Comparison of ENCODE assay signal across 11 cellular contexts in genomic region chr20:18739785-18740184, GRCh38.
A peak's percentile ranks its signal among the peaks of the same experiment; 100 is the strongest.
DNase-seq lines count a peak whose midpoint lies in the region; ATAC-seq and TF ChIP-seq lines count a peak whose summit lies in the region.
"Had no signal": no experiment of that assay in that cellular context is flagged by ENCODE, and none has a peak within 500 bp of the region (broad histone marks: within the 10 kb centered on the region; RNA-seq: fewer than 3 reads in every experiment).

No MANE protein-coding gene starts in this region.

- H2AFZ ChIP-seq in neuronal stem cell (ENCODE audit: low read length) = no peak overlapping the region

- no peak overlapping the region for H2BK12ac ChIP-seq in neuronal stem cell (ENCODE audit: low read length)

- intact Hi-C loops in activated naive CD4-positive, alpha-beta T cell treated with anti-CD3 and anti-CD28 coated beads for 36 hours (cut with micrococcal nuclease) = no loop called here
- intact Hi-C loops in ascending aorta (cut with DNase I) = no loop called here

- H3K23ac ChIP-seq in neuronal stem cell (ENCODE audit: low read depth, low read length, poor library complexity) = no peak overlapping the region

- H3K4me3 Mint-ChIP-seq in activated naive CD4-positive, alpha-beta T cell treated with anti-CD3 and anti-CD28 coated beads for 36 hours = no peak overlapping the region
- H3K4me3 Mint-ChIP-seq: activated naive CD8-positive, alpha-beta T cell treated with anti-CD3 and anti-CD28 coated beads, Interleukin-2, amount 10 ng/mL, durations not matched to agents 7 days and 5 days had no signal

- no peak overlapping the region for H3K4ac ChIP-seq in neuronal stem cell (ENCODE audit: low read length)

- H3K4me1 ChIP-seq in neuronal stem cell (ENCODE audit: control insufficient read depth in 2 of 2, insufficient read depth in 1 of 2, low read depth in 1 of 2, low read length in 2 of 2) (peaks cover 2 to 7% of the 10 kb centered on the region in 2 donors), ascending aorta (peaks cover 0 to 6% of the 10 kb centered on the region in 2 donors)
- H3K4me1 ChIP-seq: Caco-2 had no signal

- H2BK120ac ChIP-seq in neuronal stem cell (ENCODE audit: low read depth, low read length) = no peak overlapping the region

- no peak overlapping the region for H2AK5ac ChIP-seq in neuronal stem cell (ENCODE audit: low read depth, low read length)

- peak; percentile 74 for DNase-seq in DMS 273 (lab: John Stamatoyannopoulos, UW; ENCODE audit: unreplicated experiment)
- peak; percentile 64 for DNase-seq in OCI-M1 (lab: John Stamatoyannopoulos, UW)
- peak; percentile 62 for DNase-seq in fibroblast of the conjunctiva (ENCODE audit: low read depth)
- peak; percentile 6 for DNase-seq in neuronal stem cell (ENCODE audit: low spot score)
- no peak for DNase-seq in activated naive CD4-positive, alpha-beta T cell treated with anti-CD3 and anti-CD28 coated beads for 36 hours
- DNase-seq in ascending aorta (ENCODE audit: low spot score in 2 of 2) = no peak
- DNase-seq: activated naive CD8-positive, alpha-beta T cell treated with anti-CD3 and anti-CD28 coated beads, Interleukin-2, amount 10 ng/mL, durations not matched to agents 7 days and 5 days; Caco-2; NCI-H345 had no signal

- CTCF ChIA-PET in activated naive CD4-positive, alpha-beta T cell treated with anti-CD3 and anti-CD28 coated beads for 36 hours (lab: Charles Lee) = no interaction called here

- TF ChIP-seq CTCF in ascending aorta (IDR thresholded peaks at IDR 0.05) = no peak

- H3K14ac ChIP-seq in neuronal stem cell (ENCODE audit: low read length) = no peak overlapping the region

- H3K9ac ChIP-seq in neuronal stem cell (ENCODE audit: low read depth, low read length, poor library complexity) = no peak overlapping the region

- peaks cover 0 to under 1% of the 10 kb centered on the region in 2 donors for H3K9me3 ChIP-seq in neuronal stem cell (replicated peaks in 1 of 2; ENCODE audit: control insufficient read depth in 2 of 2, insufficient read depth in 1 of 2, low read depth in 1 of 2, low read length in 2 of 2)
- no peaks in the 10 kb centered on the region for H3K9me3 ChIP-seq in ascending aorta
- H3K9me3 ChIP-seq: Caco-2 had no signal

- no CpG with 5 or more reads among the region's 5 CpGs for WGBS in neuronal stem cell (ENCODE audit: extremely low coverage in 2 of 2, insufficient read length in 2 of 2, insufficient replicate concordance in 1 of 2), 2 donors

- no peaks in the 10 kb centered on the region for H3K27me3 Mint-ChIP-seq in activated naive CD4-positive, alpha-beta T cell treated with anti-CD3 and anti-CD28 coated beads for 36 hours (ENCODE audit: low read depth)
- H3K27me3 Mint-ChIP-seq: activated naive CD8-positive, alpha-beta T cell treated with anti-CD3 and anti-CD28 coated beads, Interleukin-2, amount 10 ng/mL, durations not matched to agents 7 days and 5 days had no signal

- H3K27ac Mint-ChIP-seq in activated naive CD4-positive, alpha-beta T cell treated with anti-CD3 and anti-CD28 coated beads for 36 hours = no peak overlapping the region
- H3K27ac Mint-ChIP-seq: activated naive CD8-positive, alpha-beta T cell treated with anti-CD3 and anti-CD28 coated beads, Interleukin-2, amount 10 ng/mL, durations not matched to agents 7 days and 5 days had no signal

- H3K36me3 ChIP-seq in neuronal stem cell (replicated peaks in 1 of 2; ENCODE audit: control insufficient read depth in 2 of 2, insufficient read depth in 2 of 2, low read length in 2 of 2) (peaks cover 0 to 6% of the 10 kb centered on the region in 2 donors), ascending aorta (peaks cover 5 to 10% of the 10 kb centered on the region in 2 donors)

- no peak for ATAC-seq in GM21737 (IDR thresholded peaks at IDR 0.05; ENCODE audit: unreplicated experiment)
- no peak for ATAC-seq in GM21390 (IDR thresholded peaks at IDR 0.05; ENCODE audit: unreplicated experiment)

- H3K36me3 Mint-ChIP-seq in activated naive CD4-positive, alpha-beta T cell treated with anti-CD3 and anti-CD28 coated beads for 36 hours (ENCODE audit: low read depth) = peaks cover 10% of the 10 kb centered on the region
- H3K36me3 Mint-ChIP-seq: activated naive CD8-positive, alpha-beta T cell treated with anti-CD3 and anti-CD28 coated beads, Interleukin-2, amount 10 ng/mL, durations not matched to agents 7 days and 5 days had no signal

- no peak overlapping the region for H2BK15ac ChIP-seq in neuronal stem cell (ENCODE audit: low read length)

- H4K8ac ChIP-seq in neuronal stem cell (ENCODE audit: low read depth, low read length) = no peak overlapping the region

- H3K27me3 ChIP-seq in neuronal stem cell (ENCODE audit: control insufficient read depth in 3 of 3, insufficient read depth in 3 of 3, low read depth in 1 of 3, low read length in 3 of 3) (no peaks in the 10 kb centered on the region), ascending aorta (no peaks in the 10 kb centered on the region)

- H2BK5ac ChIP-seq in neuronal stem cell (ENCODE audit: low read length) = no peak overlapping the region

- H3K4me1 Mint-ChIP-seq in activated naive CD4-positive, alpha-beta T cell treated with anti-CD3 and anti-CD28 coated beads for 36 hours (ENCODE audit: low read depth) = peaks cover 12% of the 10 kb centered on the region
- H3K4me1 Mint-ChIP-seq: activated naive CD8-positive, alpha-beta T cell treated with anti-CD3 and anti-CD28 coated beads, Interleukin-2, amount 10 ng/mL, durations not matched to agents 7 days and 5 days had no signal

- no peaks in the 10 kb centered on the region for H3K79me1 ChIP-seq in neuronal stem cell (ENCODE audit: low read depth, low read length)

- H3K4me3 ChIP-seq in neuronal stem cell (ENCODE audit: low read length in 2 of 2) (no peak overlapping the region), ascending aorta (no peak overlapping the region)

- no peak overlapping the region for H3K27ac ChIP-seq in neuronal stem cell (replicated peaks; ENCODE audit: low read length)
- H3K27ac ChIP-seq in ascending aorta = peak overlapping the region in 1 of 2 donors; percentile 22

- no peaks in the 10 kb centered on the region for H3K9me3 Mint-ChIP-seq in activated naive CD4-positive, alpha-beta T cell treated with anti-CD3 and anti-CD28 coated beads for 36 hours
- H3K9me3 Mint-ChIP-seq: activated naive CD8-positive, alpha-beta T cell treated with anti-CD3 and anti-CD28 coated beads, Interleukin-2, amount 10 ng/mL, durations not matched to agents 7 days and 5 days had no signal

- no peak overlapping the region for H3K4me2 ChIP-seq in neuronal stem cell (ENCODE audit: insufficient read depth, low read length, poor library complexity, severe bottlenecking)

- no peak overlapping the region for H3K18ac ChIP-seq in neuronal stem cell (ENCODE audit: low read length)

- H4K91ac ChIP-seq in neuronal stem cell (ENCODE audit: low read depth, low read length, poor library complexity) = no peak overlapping the region

Comparison
In these comparisons a context has a peak if more than half of its experiments do, and no peak if none do; other contexts are left out.
1. DNase-seq: peak in DMS 273 (single experiment), OCI-M1 (single experiment), fibroblast of the conjunctiva (single experiment) and neuronal stem cell (single experiment); none in activated naive CD4-positive, alpha-beta T cell treated with anti-CD3 and anti-CD28 coated beads for 36 hours (single experiment) and ascending aorta (0 of 2).